8 cellular contexts compared by ENCODE assay signal in the genomic region with DNA sequence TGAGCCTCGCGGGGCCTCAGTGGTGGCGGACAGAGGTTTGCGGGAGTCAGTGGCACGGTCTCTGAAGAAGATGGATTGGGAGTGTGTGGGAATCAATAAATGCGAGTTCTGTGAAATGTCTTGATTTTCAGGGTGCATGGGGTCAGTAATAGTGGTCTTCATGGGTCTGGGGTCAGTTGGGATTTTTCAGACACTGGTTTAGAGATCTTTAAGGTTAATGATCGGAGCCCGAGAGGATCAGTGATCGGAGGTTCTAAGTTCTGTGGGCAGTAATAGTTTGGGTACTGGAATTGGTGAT. TPM values are rescaled to one million over a fixed set of nuclear protein-coding genes. Genes with fewer than 3 reads are reported as not detected.
DNase-seq lines count a peak whose midpoint lies in the region; ATAC-seq and TF ChIP-seq lines count a peak whose summit lies in the region.

No MANE protein-coding gene starts in this region.

- H3K4me2 ChIP-seq in hepatocyte, result peak overlapping the region; percentile 85

- no peaks in the 10 kb centered on the region for H3K27me3 Mint-ChIP-seq in CD8-positive, alpha-beta T cell (ENCODE audit: low read depth)
- H3K27me3 Mint-ChIP-seq in CD14-positive monocyte (ENCODE audit: low read depth in 3 of 3) (no peaks in the 10 kb centered on the region), HFFc6 (ENCODE audit: insufficient read depth) (peaks cover 3% of the 10 kb centered on the region; the same call in 1 of the 2 replicates), Caco-2 (ENCODE audit: insufficient read depth, unreplicated experiment) (no peaks in the 10 kb centered on the region)

- peak overlapping the region; percentile 92 for H2AFZ ChIP-seq in hepatocyte

- peaks cover 20% of the 10 kb centered on the region for H3K9me3 Mint-ChIP-seq in CD8-positive, alpha-beta T cell
- H3K9me3 Mint-ChIP-seq in CD14-positive monocyte (peaks cover 12 to 57% (median 49%) of the 10 kb centered on the region in 7 donors), HFFc6 (peaks cover 30% of the 10 kb centered on the region), Caco-2 (ENCODE audit: unreplicated experiment) (peaks cover 20% of the 10 kb centered on the region)

- 4% methylated on average over 9 of the region's 9 CpGs for WGBS in hepatocyte (ENCODE audit: low lambda C conversion rate, missing lambda C conversion rate)

- H3K4me1 ChIP-seq in CD8-positive, alpha-beta T cell (ENCODE audit: insufficient read depth, low read length), result peaks cover 16% of the 10 kb centered on the region
- H3K4me1 ChIP-seq in hepatocyte (ENCODE audit: insufficient read depth) (peaks cover 4% of the 10 kb centered on the region), Caco-2 (no peaks in the 10 kb centered on the region)

- BruUV-seq in Caco-2 (replicated peaks; lab: Mats Ljungman, UMichigan), result no TSS peak

- H3K27ac Mint-ChIP-seq in CD8-positive, alpha-beta T cell, result no peak overlapping the region
- no peak overlapping the region for H3K27ac Mint-ChIP-seq in CD14-positive monocyte
- H3K27ac Mint-ChIP-seq in HFFc6, result no peak overlapping the region
- no peak overlapping the region for H3K27ac Mint-ChIP-seq in Caco-2 (ENCODE audit: unreplicated experiment)

- no peaks in the 10 kb centered on the region for H3K9me2 ChIP-seq in hepatocyte (replicated peaks; ENCODE audit: insufficient read depth)

- H3K9me3 ChIP-seq in CD8-positive, alpha-beta T cell (ENCODE audit: low read length), result peaks cover 10% of the 10 kb centered on the region
- H3K9me3 ChIP-seq in hepatocyte (ENCODE audit: low read depth), result no peaks in the 10 kb centered on the region
- peaks cover 61% of the 10 kb centered on the region for H3K9me3 ChIP-seq in Caco-2

- intact Hi-C loops in CD8-positive, alpha-beta T cell (cut with DNase I, micrococcal nuclease), result loop anchor here (1.0 to 10.0 kb wide), 4 partner anchors 136 to 1292 kb away; partner anchors contain the start of genes ZFP30 (in 1 of the 2), ZNF146 (in 1 of the 2), ZNF527 (in 1 of the 2) and ZNF565 (in 1 of the 2)
- intact Hi-C loops in CD14-positive monocyte (cut with micrococcal nuclease), result no loop called here
- intact Hi-C loops in Caco-2 (cut with micrococcal nuclease; ENCODE audit: unreplicated experiment), result no loop called here

- H3K36me3 ChIP-seq in CD8-positive, alpha-beta T cell (ENCODE audit: insufficient read depth, low read length), result no peaks in the 10 kb centered on the region
- H3K36me3 ChIP-seq in hepatocyte (replicated peaks; ENCODE audit: insufficient read depth, low read depth) (no peaks in the 10 kb centered on the region), Caco-2 (ENCODE audit: control insufficient read depth, insufficient read depth, low read length) (no peaks in the 10 kb centered on the region)

- no peaks in the 10 kb centered on the region for H3K27me3 ChIP-seq in CD8-positive, alpha-beta T cell (ENCODE audit: insufficient read depth, low read length)
- H3K27me3 ChIP-seq in hepatocyte (no peaks in the 10 kb centered on the region), Caco-2 (replicated peaks; ENCODE audit: control insufficient read depth, insufficient read depth, low read length) (no peaks in the 10 kb centered on the region)

- H3K4me3 ChIP-seq in CD8-positive, alpha-beta T cell (ENCODE audit: low read depth, low read length), result peak overlapping the region; percentile 86
- H3K4me3 ChIP-seq in hepatocyte (peak overlapping the region; percentile 93), skeletal muscle cell (ENCODE audit: low read depth, low read length) (peak overlapping the region; percentile 78), Caco-2 (ENCODE audit: low read depth, low read length) (no peak overlapping the region)

- no peak for TF ChIP-seq CTCF in CD8-positive, alpha-beta T cell (IDR thresholded peaks at IDR 0.05)
- no peak for TF ChIP-seq CTCF in VCaP (conservative IDR thresholded peaks at IDR 0.05)
- no peak for TF ChIP-seq CTCF in hepatocyte (IDR thresholded peaks at IDR 0.05; ENCODE audit: poor library complexity)
- TF ChIP-seq CTCF in CD14-positive monocyte (IDR thresholded peaks at IDR 0.05), result no peak
- TF ChIP-seq CTCF in HFFc6 (IDR thresholded peaks at IDR 0.05), result no peak
- TF ChIP-seq CTCF in Caco-2 (IDR thresholded peaks at IDR 0.05; ENCODE audit: insufficient read depth in 1 of 2, low read depth in 1 of 2, low read length in 1 of 2, severe bottlenecking in 1 of 2, unreplicated experiment in 1 of 2), result no peak

- H3K79me2 ChIP-seq in hepatocyte, result peaks cover 3% of the 10 kb centered on the region

- no peaks in the 10 kb centered on the region for H4K20me1 ChIP-seq in hepatocyte (ENCODE audit: insufficient read depth, poor library complexity, severe bottlenecking)

- H3K27ac ChIP-seq in CD8-positive, alpha-beta T cell (ENCODE audit: low read depth, low read length), result peak overlapping the region; percentile 97
- H3K27ac ChIP-seq in VCaP (peak overlapping the region; percentile 99), hepatocyte (peak overlapping the region; percentile 99)

- H3K4me1 Mint-ChIP-seq in CD8-positive, alpha-beta T cell (ENCODE audit: low read depth), result no peaks in the 10 kb centered on the region
- H3K4me1 Mint-ChIP-seq in CD14-positive monocyte (no peaks in the 10 kb centered on the region), HFFc6 (ENCODE audit: low read depth) (no peaks in the 10 kb centered on the region), Caco-2 (ENCODE audit: low read depth, unreplicated experiment) (no peaks in the 10 kb centered on the region)

- CTCF ChIA-PET in CD8-positive, alpha-beta T cell (lab: Charles Lee), result no interaction called here
- CTCF ChIA-PET in Caco-2 (lab: Charles Lee), result no interaction called here

- no peak overlapping the region for H3K4me3 Mint-ChIP-seq in CD8-positive, alpha-beta T cell
- H3K4me3 Mint-ChIP-seq in CD14-positive monocyte, result no peak overlapping the region
- no peak overlapping the region for H3K4me3 Mint-ChIP-seq in HFFc6
- no peak overlapping the region for H3K4me3 Mint-ChIP-seq in Caco-2 (ENCODE audit: unreplicated experiment)

- POLR2A ChIA-PET in CD8-positive, alpha-beta T cell (lab: Charles Lee), result interaction anchor here (0.6 to 2.4 kb wide), 10 partner anchors 13 to 979 kb away, joined by 3 to 22 read pairs (median 5); partner anchors contain the start of genes ZNF260, ZNF527, ZNF540 and ZNF569
- POLR2A ChIA-PET in Caco-2 (lab: Charles Lee), result no interaction called here

- H3K36me3 Mint-ChIP-seq in CD8-positive, alpha-beta T cell, result peaks cover 40% of the 10 kb centered on the region
- H3K36me3 Mint-ChIP-seq in CD14-positive monocyte, result peaks cover 0 to 3% of the 10 kb centered on the region in 2 donors
- peaks cover 17% of the 10 kb centered on the region for H3K36me3 Mint-ChIP-seq in HFFc6 (ENCODE audit: low read depth)
- peaks cover 6% of the 10 kb centered on the region for H3K36me3 Mint-ChIP-seq in Caco-2 (ENCODE audit: insufficient read depth, unreplicated experiment)

- no peak for ATAC-seq in CD8-positive, alpha-beta T cell

- DNase-seq in CD8-positive, alpha-beta T cell, result no peak
- DNase-seq in hepatocyte (ENCODE audit: low spot score), result no peak
- DNase-seq in skeletal muscle cell (ENCODE audit: low read depth), result no peak
- DNase-seq in HT-29 (ENCODE audit: low spot score), result no peak
- no peak for DNase-seq in CD14-positive monocyte (ENCODE audit: low spot score)
- no peak for DNase-seq in HFFc6
- DNase-seq in Caco-2, result no peak

RNA-seq across cellular contexts. Expression of gene ZNF793, which starts 0.4 kb away (rescaled TPM):
- total RNA-seq in CD8-positive, alpha-beta T cell, result 1 to 10 TPM; 2.4 to 3.3 TPM
- 5.1 and 5.8 TPM in 2 replicates for total RNA-seq in hepatocyte
- 6.0 and 6.2 TPM in 2 replicates for polyA plus RNA-seq in hepatocyte
- total RNA-seq in HT-29 (2014; rRNA removed; shearing (Covaris generic)), result not detected in 2 replicates
- not detected for polyA plus RNA-seq in CD14-positive monocyte
- 1 to 10 TPM in 2 of 6 experiments, under 1 TPM in 4; 0.43 to 3.4 (median 0.70) TPM for total RNA-seq in HFFc6 (2021; fragmentation: NEBNext Ultra II Directional; extraction: Animal tissue kit (Norgen Biotek cat#: 25700))
- not detected in 2 replicates for total RNA-seq in Caco-2 (2022)

RNA-seq across cellular contexts. Expression of gene ZNF570, which starts 38.0 kb away (rescaled TPM):
- total RNA-seq in CD8-positive, alpha-beta T cell, result 10 to 100 TPM; 17.8 to 19.8 TPM
- 5.1 and 7.4 TPM in 2 replicates for total RNA-seq in hepatocyte
- 1.2 and 1.8 TPM in 2 replicates for polyA plus RNA-seq in hepatocyte
- total RNA-seq in HT-29 (2014; rRNA removed; shearing (Covaris generic)), result under 0.01 and 0.50 TPM in 2 replicates
- under 1 TPM; 0.12 to 0.80 TPM for polyA plus RNA-seq in CD14-positive monocyte
- 1 to 10 TPM; 1.8 to 4.9 (median 2.5) TPM for total RNA-seq in HFFc6 (2021; fragmentation: NEBNext Ultra II Directional; extraction: Animal tissue kit (Norgen Biotek cat#: 25700))
- not detected in 2 replicates for total RNA-seq in Caco-2 (2022)

RNA-seq across cellular contexts. Expression of gene ZNF569, which starts 39.9 kb away (rescaled TPM):
- 10 to 100 TPM; 11.2 to 11.8 TPM for total RNA-seq in CD8-positive, alpha-beta T cell
- total RNA-seq in hepatocyte (5.9 and 7.9 TPM in 2 replicates), Caco-2 (2022) (not detected in 2 replicates)
- polyA plus RNA-seq in hepatocyte (2.2 and 3.6 TPM in 2 replicates), CD14-positive monocyte (1 to 10 TPM in 1 of 2 donors, under 1 TPM in 1; 0.79 to 1.2 TPM)
- 0.05 TPM in 1 of 2 replicates, not detected in the other for total RNA-seq in HT-29 (2014; rRNA removed; shearing (Covaris generic))
- total RNA-seq in HFFc6 (2021; fragmentation: NEBNext Ultra II Directional; extraction: Animal tissue kit (Norgen Biotek cat#: 25700)), result 1 to 10 TPM; 5.3 to 8.9 (median 6.2) TPM

Comparison
In these comparisons a context has a peak if more than half of its experiments do, and no peak if none do; other contexts are left out.
1. intact Hi-C loops: an anchor here in CD8-positive, alpha-beta T cell (1.0 to 10.0 kb wide); none called in CD14-positive monocyte and Caco-2.